ENCODE assay signal across 8 cellular contexts in genomic region chr3:38521391-38521987, GRCh38. TPM values are rescaled to one million over a fixed set of nuclear protein-coding genes. Genes with fewer than 3 reads are reported as not detected.
DNase-seq lines count a peak whose midpoint lies in the region; ATAC-seq and TF ChIP-seq lines count a peak whose summit lies in the region.

No MANE protein-coding gene starts in this region.

- H3K9me3 ChIP-seq in lower lobe of right lung, result no peaks in the 10 kb centered on the region

- TF ChIP-seq CTCF in lower lobe of right lung (IDR thresholded peaks at IDR 0.05), result peak; percentile 94

- intact Hi-C loops in lower lobe of right lung (cut with DNase I), result loop anchor here (10.0 kb wide), 1 partner anchor 133 kb away; no protein-coding TSS in a partner anchor

- no peak overlapping the region for H3K4me3 ChIP-seq in lower lobe of right lung

- DNase-seq in DMS53 treated with DMSO at 0.1 percent for 48 hours (lab: John Stamatoyannopoulos, UW; ENCODE audit: unreplicated experiment) (peak; percentile 23), NCI-H524 treated with DMSO at 0.1 percent for 48 hours (lab: John Stamatoyannopoulos, UW) (peak; percentile 1), ecto neural progenitor cell (ENCODE audit: low spot score) (peak; percentile 76), lower lobe of right lung (no peak), mesenteric fat pad (ENCODE audit: low spot score) (no peak)
- peak; percentile 56 for DNase-seq in activated CD4-positive, alpha-beta T cell treated with anti-CD3 and anti-CD28 coated beads, Interleukin-2, amount 50 U/mL, for 1 hour
- peak; percentile 15 for DNase-seq in stimulated activated CD8-positive, alpha-beta memory T cell treated with anti-CD3 and anti-CD28 coated beads, Interleukin-15, amount 100 ng/mL, for 24 hours (ENCODE audit: low read depth)

- H3K4me1 ChIP-seq in lower lobe of right lung, result no peaks in the 10 kb centered on the region

- no peaks in the 10 kb centered on the region for H3K27me3 ChIP-seq in lower lobe of right lung (ENCODE audit: low read depth)

- ATAC-seq in HG03354 (IDR thresholded peaks at IDR 0.05; ENCODE audit: poor library complexity, severe bottlenecking, unreplicated experiment) (peak; percentile 71), lower lobe of right lung (peak; percentile 68 to 72)

- H3K27ac ChIP-seq in lower lobe of right lung, result no peak overlapping the region

- peaks cover 35% of the 10 kb centered on the region for H3K36me3 ChIP-seq in lower lobe of right lung

RNA-seq across cellular contexts. Expression of gene EXOG, which starts 25.3 kb away (rescaled TPM):
- total RNA-seq in lower lobe of right lung (12.3 TPM), mesenteric fat pad (7.3 TPM)

Comparison
In these comparisons a context has a peak if more than half of its experiments do, and no peak if none do; other contexts are left out.
1. DNase-seq: peak in DMS53 treated with DMSO at 0.1 percent for 48 hours (single experiment), NCI-H524 treated with DMSO at 0.1 percent for 48 hours (single experiment), activated CD4-positive, alpha-beta T cell treated with anti-CD3 and anti-CD28 coated beads, Interleukin-2, amount 50 U/mL, for 1 hour (single experiment), ecto neural progenitor cell (single experiment) and stimulated activated CD8-positive, alpha-beta memory T cell treated with anti-CD3 and anti-CD28 coated beads, Interleukin-15, amount 100 ng/mL, for 24 hours (single experiment); none in lower lobe of right lung (single experiment) and mesenteric fat pad (single experiment).